ENCODE assay signal across 2 cellular contexts in the genomic region with DNA sequence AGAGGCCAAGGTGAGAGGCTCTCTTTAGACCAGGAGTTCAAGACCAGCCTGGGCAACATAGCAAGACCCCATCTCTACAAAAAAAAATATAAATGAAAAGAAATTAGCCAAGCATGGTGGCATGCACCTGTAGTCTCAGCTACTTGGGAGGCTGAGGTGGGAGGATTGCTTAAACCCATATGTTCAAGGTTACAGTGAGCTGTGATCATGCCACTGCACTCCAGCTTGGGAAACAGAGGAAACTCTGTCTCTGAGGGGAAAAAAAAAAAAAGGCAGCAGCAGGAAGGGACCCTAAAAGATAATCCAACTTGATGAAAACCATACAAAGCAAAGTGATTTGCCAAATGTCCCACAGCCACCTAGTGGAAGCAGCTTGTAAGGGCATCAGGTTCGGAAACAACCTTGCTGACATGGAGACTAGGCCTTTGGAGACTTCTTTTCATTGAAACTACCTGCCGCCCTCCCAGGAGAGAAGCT.
A peak's percentile ranks its signal among the peaks of the same experiment; 100 is the strongest.
TF ChIP-seq lines count a peak whose summit lies in the region.

No MANE protein-coding gene starts in this region.

TF ChIP-seq in Ishikawa, 13 proteins besides CTCF, POLR2A, EP300 and RAD21:
- TF ChIP-seq FOXM1 (IDR thresholded peaks at IDR 0.05; ENCODE audit: borderline replicate concordance, low read depth) = no peak
- TF ChIP-seq TCF12 (IDR thresholded peaks at IDR 0.05; ENCODE audit: low read depth) = no peak
- TF ChIP-seq, protein P1, sequence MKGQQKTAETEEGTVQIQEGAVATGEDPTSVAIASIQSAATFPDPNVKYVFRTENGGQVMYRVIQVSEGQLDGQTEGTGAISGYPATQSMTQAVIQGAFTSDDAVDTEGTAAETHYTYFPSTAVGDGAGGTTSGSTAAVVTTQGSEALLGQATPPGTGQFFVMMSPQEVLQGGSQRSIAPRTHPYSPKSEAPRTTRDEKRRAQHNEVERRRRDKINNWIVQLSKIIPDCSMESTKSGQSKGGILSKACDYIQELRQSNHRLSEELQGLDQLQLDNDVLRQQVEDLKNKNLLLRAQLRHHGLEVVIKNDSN (IDR thresholded peaks at IDR 0.05) = no peak
- no peak for TF ChIP-seq YY1 (IDR thresholded peaks at IDR 0.05; ENCODE audit: low read depth)
- TF ChIP-seq TEAD4 (IDR thresholded peaks at IDR 0.05) = no peak
- TF ChIP-seq, protein P2, sequence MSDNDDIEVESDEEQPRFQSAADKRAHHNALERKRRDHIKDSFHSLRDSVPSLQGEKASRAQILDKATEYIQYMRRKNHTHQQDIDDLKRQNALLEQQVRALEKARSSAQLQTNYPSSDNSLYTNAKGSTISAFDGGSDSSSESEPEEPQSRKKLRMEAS (IDR thresholded peaks at IDR 0.05) = no peak
- no peak for TF ChIP-seq CREB1 (IDR thresholded peaks at IDR 0.05; ENCODE audit: low read depth)
- TF ChIP-seq CEBPB (IDR thresholded peaks at IDR 0.05) = no peak
- TF ChIP-seq, protein P3, sequence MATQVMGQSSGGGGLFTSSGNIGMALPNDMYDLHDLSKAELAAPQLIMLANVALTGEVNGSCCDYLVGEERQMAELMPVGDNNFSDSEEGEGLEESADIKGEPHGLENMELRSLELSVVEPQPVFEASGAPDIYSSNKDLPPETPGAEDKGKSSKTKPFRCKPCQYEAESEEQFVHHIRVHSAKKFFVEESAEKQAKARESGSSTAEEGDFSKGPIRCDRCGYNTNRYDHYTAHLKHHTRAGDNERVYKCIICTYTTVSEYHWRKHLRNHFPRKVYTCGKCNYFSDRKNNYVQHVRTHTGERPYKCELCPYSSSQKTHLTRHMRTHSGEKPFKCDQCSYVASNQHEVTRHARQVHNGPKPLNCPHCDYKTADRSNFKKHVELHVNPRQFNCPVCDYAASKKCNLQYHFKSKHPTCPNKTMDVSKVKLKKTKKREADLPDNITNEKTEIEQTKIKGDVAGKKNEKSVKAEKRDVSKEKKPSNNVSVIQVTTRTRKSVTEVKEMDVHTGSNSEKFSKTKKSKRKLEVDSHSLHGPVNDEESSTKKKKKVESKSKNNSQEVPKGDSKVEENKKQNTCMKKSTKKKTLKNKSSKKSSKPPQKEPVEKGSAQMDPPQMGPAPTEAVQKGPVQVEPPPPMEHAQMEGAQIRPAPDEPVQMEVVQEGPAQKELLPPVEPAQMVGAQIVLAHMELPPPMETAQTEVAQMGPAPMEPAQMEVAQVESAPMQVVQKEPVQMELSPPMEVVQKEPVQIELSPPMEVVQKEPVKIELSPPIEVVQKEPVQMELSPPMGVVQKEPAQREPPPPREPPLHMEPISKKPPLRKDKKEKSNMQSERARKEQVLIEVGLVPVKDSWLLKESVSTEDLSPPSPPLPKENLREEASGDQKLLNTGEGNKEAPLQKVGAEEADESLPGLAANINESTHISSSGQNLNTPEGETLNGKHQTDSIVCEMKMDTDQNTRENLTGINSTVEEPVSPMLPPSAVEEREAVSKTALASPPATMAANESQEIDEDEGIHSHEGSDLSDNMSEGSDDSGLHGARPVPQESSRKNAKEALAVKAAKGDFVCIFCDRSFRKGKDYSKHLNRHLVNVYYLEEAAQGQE (IDR thresholded peaks at IDR 0.05; ENCODE audit: low read depth) = no peak
- TF ChIP-seq ZBTB7A (IDR thresholded peaks at IDR 0.05; ENCODE audit: low read depth) = no peak
- TF ChIP-seq TAF1 (IDR thresholded peaks at IDR 0.05; ENCODE audit: low read depth) = no peak
- no peak for TF ChIP-seq NFIC (IDR thresholded peaks at IDR 0.05)
- no peak for TF ChIP-seq EGR1 (IDR thresholded peaks at IDR 0.05)
TF ChIP-seq in Ishikawa: peak in this region for 0.

TF ChIP-seq in HepG2, 621 proteins besides CTCF, POLR2A, EP300 and RAD21:
- TF ChIP-seq RFXAP (CRISPR knock-in tag; IDR thresholded peaks at IDR 0.05; ENCODE audit: borderline replicate concordance) = no peak
- 0 out of 2 replicates have a peak, but pooled peaks have one; percentile 17 for TF ChIP-seq ERF (CRISPR knock-in tag; IDR thresholded peaks at IDR 0.05)
- TF ChIP-seq ZFX (CRISPR knock-in tag; IDR thresholded peaks at IDR 0.05; ENCODE audit: low read depth) = peak; percentile 21; the same call in 1 of the 2 replicates
- no peak for TF ChIP-seq ZFP41 (CRISPR knock-in tag; IDR thresholded peaks at IDR 0.05; ENCODE audit: borderline replicate concordance)
- TF ChIP-seq CEBPB (IDR thresholded peaks at IDR 0.05; ENCODE audit: borderline replicate concordance, low read depth, low read length) = no peak
- TF ChIP-seq CC2D1A (CRISPR knock-in tag; IDR thresholded peaks at IDR 0.05) = no peak
- TF ChIP-seq SMC3 (IDR thresholded peaks at IDR 0.05; ENCODE audit: low read length) = peak; percentile 46; the same call in 1 of the 2 replicates
- peak; percentile 56 for TF ChIP-seq STAG1 (CRISPR knock-in tag; IDR thresholded peaks at IDR 0.05)
- TF ChIP-seq TCF7L2 (IDR thresholded peaks at IDR 0.05; ENCODE audit: low read depth, low read length) = no peak
- TF ChIP-seq XRCC5 (optimal IDR thresholded peaks at IDR 0.05; ENCODE audit: low read length) = peak; percentile 36
- peak; percentile 54; the same call in 1 of the 2 replicates for TF ChIP-seq ZNF460 (CRISPR knock-in tag; IDR thresholded peaks at IDR 0.05; ENCODE audit: borderline replicate concordance)
- TF ChIP-seq NRL (CRISPR knock-in tag; IDR thresholded peaks at IDR 0.05; ENCODE audit: borderline replicate concordance) = no peak
